Comparison of ENCODE assay signal across 12 cellular contexts in the genomic region with DNA sequence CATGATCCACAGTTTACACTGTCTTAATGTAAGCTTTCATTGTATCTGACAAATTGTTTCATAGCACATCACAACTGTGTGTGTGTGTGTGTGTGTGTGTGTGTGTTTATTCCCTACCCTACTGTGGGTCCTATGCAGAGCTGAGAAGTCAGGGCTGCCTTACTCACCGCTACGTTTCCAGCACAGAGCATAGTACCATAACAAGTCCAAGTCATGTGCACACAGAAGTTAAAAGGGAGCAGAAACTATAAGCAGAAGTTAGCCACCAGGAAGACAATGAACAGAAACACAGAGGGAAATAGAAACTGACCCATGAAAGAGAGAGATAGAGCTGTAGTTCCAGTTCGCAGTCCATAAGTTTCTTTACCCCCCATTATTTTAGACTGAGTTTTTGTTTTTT. TPM values are rescaled to one million over a fixed set of nuclear protein-coding genes. Genes with fewer than 3 reads are reported as not detected.
DNase-seq lines count a peak whose midpoint lies in the region; ATAC-seq and TF ChIP-seq lines count a peak whose summit lies in the region.
"Had no signal": no experiment of that assay in that cellular context is flagged by ENCODE, and none has a peak within 500 bp of the region (broad histone marks: within the 10 kb centered on the region; RNA-seq: fewer than 3 reads in every experiment).

No MANE protein-coding gene starts in this region.

- CTCF ChIA-PET in SK-N-SH (lab: Yijun Ruan, JAX) (interaction anchor here (1.1 kb wide), 1 partner anchor 283 kb away, joined by 3 read pairs; no protein-coding TSS in a partner anchor), OCI-LY7 (lab: Charles Lee; ENCODE audit: unreplicated experiment) (interaction anchor here (0.6 to 2.3 kb wide), 4 partner anchors 10 to 38 kb away, joined by 3 to 7 read pairs (median 4); a partner anchor contains a TSS)

- H3K27ac ChIP-seq in SK-N-SH (ENCODE audit: low read depth in 2 of 2, low read length in 1 of 2) (no peak overlapping the region), OCI-LY7 (ENCODE audit: low read depth, low read length, poor library complexity, severe bottlenecking) (peak overlapping the region; percentile 97)

- H3K4me1 ChIP-seq in SK-N-SH (ENCODE audit: control insufficient read depth in 1 of 2, insufficient read depth in 2 of 2, low read depth in 1 of 2, low read length in 1 of 2) = peaks cover 0 to 8% of the 10 kb centered on the region in 2 experiments; a peak in 1 of 4 replicates
- H3K4me1 ChIP-seq in OCI-LY7 (ENCODE audit: insufficient read depth, low read length, poor library complexity, severe bottlenecking) = peaks cover 62% of the 10 kb centered on the region

- peaks cover 15% of the 10 kb centered on the region for H3F3A ChIP-seq in SK-N-SH (replicated peaks; ENCODE audit: insufficient read depth)

- intact Hi-C loops in OCI-LY7 (cut with micrococcal nuclease; ENCODE audit: unreplicated experiment) = no loop called here

- TF ChIP-seq RAD21 in SK-N-SH (IDR thresholded peaks at IDR 0.05; ENCODE audit: low read length) = no peak

- POLR2A ChIA-PET in SK-N-SH (lab: Yijun Ruan, JAX) = no interaction called here
- POLR2A ChIA-PET in OCI-LY7 (lab: Charles Lee) = interaction anchor here (0.6 to 4.1 kb wide), 16 partner anchors 9 to 324 kb away, joined by 3 to 26 read pairs (median 6); a partner anchor contains a TSS

- H3K9ac ChIP-seq in SK-N-SH = no peak overlapping the region

- 84% methylated on average over 3 of the region's 3 CpGs for WGBS in SK-N-SH (ENCODE audit: low lambda C conversion rate)

- H3K36me3 ChIP-seq in SK-N-SH (replicated peaks in 1 of 2; ENCODE audit: control insufficient read depth in 1 of 2, insufficient read depth in 2 of 2, low read length in 1 of 2) (no peaks in the 10 kb centered on the region), OCI-LY7 (ENCODE audit: insufficient read depth, low read length) (no peaks in the 10 kb centered on the region)

- no peaks in the 10 kb centered on the region for H3K9me2 ChIP-seq in SK-N-SH
- H3K9me2 ChIP-seq in OCI-LY7 (ENCODE audit: insufficient read depth, low read length) = no peaks in the 10 kb centered on the region

- H3K79me2 ChIP-seq in SK-N-SH (ENCODE audit: insufficient read depth) (no peaks in the 10 kb centered on the region), OCI-LY7 (ENCODE audit: insufficient read depth, low read depth, low read length) (no peaks in the 10 kb centered on the region)

- H3K27me3 ChIP-seq in SK-N-SH (ENCODE audit: insufficient read depth) = no peaks in the 10 kb centered on the region

- no peak for ATAC-seq in SK-N-SH treated with all-trans-retinoic acid at 6 μM for 48 hours
- peak; percentile 29 for ATAC-seq in HG02623 (IDR thresholded peaks at IDR 0.05; ENCODE audit: unreplicated experiment)

- H3K9me3 ChIP-seq in SK-N-SH = no peaks in the 10 kb centered on the region
- peaks cover 6% of the 10 kb centered on the region; the same call in 1 of the 2 replicates for H3K9me3 ChIP-seq in OCI-LY7 (ENCODE audit: low read length)

- no peak for DNase-seq in SK-N-SH
- DNase-seq in OCI-LY7 (ENCODE audit: low spot score) = peak; percentile 70
- peak; percentile 33 for DNase-seq in pons (ENCODE audit: low spot score)
- no peak for DNase-seq in nucleus accumbens (lab: John Stamatoyannopoulos, UW)
- DNase-seq in NCI-H1436 (lab: John Stamatoyannopoulos, UW) = no peak
- DNase-seq in LoVo (ENCODE audit: low spot score) = no peak
- DNase-seq: 8988T, DMS79, NCI-H1105 treated with DMSO at 0.1 percent for 48 hours had no signal

- H2AFZ ChIP-seq in SK-N-SH (ENCODE audit: low read depth) (peak overlapping the region; percentile 32; the same call in 1 of the 2 replicates), OCI-LY7 (ENCODE audit: low read length) (peak overlapping the region; percentile 93; the same call in 1 of the 2 replicates)

- TF ChIP-seq CTCF in SK-N-SH (IDR thresholded peaks at IDR 0.05) (no peak), OCI-LY7 (conservative IDR thresholded peaks at IDR 0.05; ENCODE audit: low read length) (no peak)

- no peak overlapping the region for H3K4me2 ChIP-seq in SK-N-SH
- peak overlapping the region; percentile 74 for H3K4me2 ChIP-seq in OCI-LY7 (ENCODE audit: low read length)

- no peak for TF ChIP-seq EP300 in SK-N-SH (IDR thresholded peaks at IDR 0.05; ENCODE audit: borderline replicate concordance in 1 of 2, low read depth in 1 of 2, low read length in 1 of 2)

- no TSS peak for BruUV-seq in OCI-LY7 (replicated peaks; lab: Mats Ljungman, UMichigan)

- H4K20me1 ChIP-seq in SK-N-SH (ENCODE audit: insufficient read depth) (no peaks in the 10 kb centered on the region), OCI-LY7 (ENCODE audit: insufficient read depth, low read length) (no peaks in the 10 kb centered on the region)

- H3K4me3 ChIP-seq in SK-N-SH (ENCODE audit: low read depth in 2 of 2, low read length in 1 of 2) = no peak overlapping the region
- H3K4me3 ChIP-seq in OCI-LY7 (ENCODE audit: low read depth, low read length, poor library complexity, severe bottlenecking) = no peak overlapping the region
- H3K4me3 ChIP-seq: skin epidermis had no signal

TF ChIP-seq in SK-N-SH, 30 proteins besides CTCF, POLR2A, EP300 and RAD21 (continues in another document):
- TF ChIP-seq CHD2 (IDR thresholded peaks at IDR 0.05; ENCODE audit: low read length, partially characterized antibody) (no peak), EZH2phosphoT487 (IDR thresholded peaks at IDR 0.05; ENCODE audit: borderline replicate concordance, low read depth) (no peak), TAF1 (IDR thresholded peaks at IDR 0.05; ENCODE audit: borderline replicate concordance, low read depth, low read length) (no peak), SMC3 (IDR thresholded peaks at IDR 0.05; ENCODE audit: low read depth, low read length) (no peak), FOXJ3 (CRISPR knock-in tag; IDR thresholded peaks at IDR 0.05) (no peak), FOXM1 (IDR thresholded peaks at IDR 0.05; ENCODE audit: low read depth) (no peak), RFX5 (IDR thresholded peaks at IDR 0.05; ENCODE audit: low read length) (no peak), JUND (IDR thresholded peaks at IDR 0.05) (no peak), GATA2 (CRISPR knock-in tag; IDR thresholded peaks at IDR 0.05) (no peak), MEF2A (IDR thresholded peaks at IDR 0.05; ENCODE audit: borderline replicate concordance, low read depth) (no peak)
- TF ChIP-seq, protein P1, sequence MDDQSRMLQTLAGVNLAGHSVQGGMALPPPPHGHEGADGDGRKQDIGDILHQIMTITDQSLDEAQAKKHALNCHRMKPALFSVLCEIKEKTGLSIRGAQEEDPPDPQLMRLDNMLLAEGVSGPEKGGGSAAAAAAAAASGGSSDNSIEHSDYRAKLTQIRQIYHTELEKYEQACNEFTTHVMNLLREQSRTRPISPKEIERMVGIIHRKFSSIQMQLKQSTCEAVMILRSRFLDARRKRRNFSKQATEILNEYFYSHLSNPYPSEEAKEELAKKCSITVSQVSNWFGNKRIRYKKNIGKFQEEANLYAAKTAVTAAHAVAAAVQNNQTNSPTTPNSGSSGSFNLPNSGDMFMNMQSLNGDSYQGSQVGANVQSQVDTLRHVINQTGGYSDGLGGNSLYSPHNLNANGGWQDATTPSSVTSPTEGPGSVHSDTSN (IDR thresholded peaks at IDR 0.05) = no peak

TF ChIP-seq in SK-N-SH treated with all-trans-retinoic acid at 6 μM for 48 hours, 23 proteins besides CTCF, POLR2A, EP300 and RAD21:
- TF ChIP-seq TOX (CRISPR knock-in tag; IDR thresholded peaks at IDR 0.05; ENCODE audit: borderline replicate concordance) (no peak), PPARA (CRISPR knock-in tag; IDR thresholded peaks at IDR 0.05; ENCODE audit: borderline replicate concordance) (no peak), BACH2 (CRISPR knock-in tag; IDR thresholded peaks at IDR 0.05; ENCODE audit: borderline replicate concordance) (no peak), ZNF565 (CRISPR knock-in tag; conservative IDR thresholded peaks at IDR 0.05; ENCODE audit: low read depth) (no peak), ZNF8 (CRISPR knock-in tag; IDR thresholded peaks at IDR 0.05) (no peak)
- TF ChIP-seq, protein P2, sequence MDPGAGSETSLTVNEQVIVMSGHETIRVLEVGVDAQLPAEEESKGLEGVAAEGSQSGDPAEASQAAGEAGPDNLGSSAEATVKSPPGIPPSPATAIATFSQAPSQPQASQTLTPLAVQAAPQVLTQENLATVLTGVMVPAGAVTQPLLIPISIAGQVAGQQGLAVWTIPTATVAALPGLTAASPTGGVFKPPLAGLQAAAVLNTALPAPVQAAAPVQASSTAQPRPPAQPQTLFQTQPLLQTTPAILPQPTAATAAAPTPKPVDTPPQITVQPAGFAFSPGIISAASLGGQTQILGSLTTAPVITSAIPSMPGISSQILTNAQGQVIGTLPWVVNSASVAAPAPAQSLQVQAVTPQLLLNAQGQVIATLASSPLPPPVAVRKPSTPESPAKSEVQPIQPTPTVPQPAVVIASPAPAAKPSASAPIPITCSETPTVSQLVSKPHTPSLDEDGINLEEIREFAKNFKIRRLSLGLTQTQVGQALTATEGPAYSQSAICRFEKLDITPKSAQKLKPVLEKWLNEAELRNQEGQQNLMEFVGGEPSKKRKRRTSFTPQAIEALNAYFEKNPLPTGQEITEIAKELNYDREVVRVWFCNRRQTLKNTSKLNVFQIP (CRISPR knock-in tag; IDR thresholded peaks at IDR 0.05; ENCODE audit: borderline replicate concordance, low read depth) = no peak
TF ChIP-seq in SK-N-SH treated with all-trans-retinoic acid at 6 μM for 48 hours: peak in this region for 0.

RNA-seq across cellular contexts. Expression of a gene that starts 38.2 kb away (rescaled TPM):
- 6.6 and 7.6 TPM in 2 replicates for polyA plus RNA-seq in SK-N-SH (2012; rRNA removed)
- 7.4 and 9.5 TPM in 2 replicates for polyA plus RNA-seq in SK-N-SH (2012; cell fraction: cytosol; rRNA removed)
- polyA plus RNA-seq in SK-N-SH (2012; cell fraction: nucleus; rRNA removed) = 6.2 and 14.9 TPM in 2 replicates
- 43.0 and 76.6 TPM in 2 replicates for total RNA-seq in OCI-LY7 (2014; rRNA removed; shearing (Covaris generic))
- 79.4 and 86.8 TPM in 2 replicates for total RNA-seq in OCI-LY7 (2022)

RNA-seq across cellular contexts. Expression of a gene that starts 44.3 kb away (rescaled TPM):
- polyA plus RNA-seq in SK-N-SH (2012; rRNA removed) = 2.4 and 2.5 TPM in 2 replicates
- 2.6 and 2.7 TPM in 2 replicates for polyA plus RNA-seq in SK-N-SH (2012; cell fraction: cytosol; rRNA removed)
- polyA plus RNA-seq in SK-N-SH (2012; cell fraction: nucleus; rRNA removed) = 3.3 and 7.4 TPM in 2 replicates
- 4.2 and 8.6 TPM in 2 replicates for total RNA-seq in OCI-LY7 (2014; rRNA removed; shearing (Covaris generic))
- 3.4 and 6.4 TPM in 2 replicates for total RNA-seq in OCI-LY7 (2022)

Comparison
In these comparisons a context has a peak if more than half of its experiments do, and no peak if none do; other contexts are left out.
1. DNase-seq: peak in OCI-LY7 (single experiment) and pons (single experiment); none in SK-N-SH (single experiment), nucleus accumbens (0 of 56), NCI-H1436 (single experiment) and LoVo (single experiment).